ENCODE assay signal across 2 cellular contexts in genomic region chr4:1999308-1999707, GRCh38. TPM values are rescaled to one million over a fixed set of nuclear protein-coding genes. Genes with fewer than 3 reads are reported as not detected.
"Had no signal": no experiment of that assay in that cellular context is flagged by ENCODE, and none has a peak within 500 bp of the region (broad histone marks: within the 10 kb centered on the region; RNA-seq: fewer than 3 reads in every experiment).

No MANE protein-coding gene starts in this region.

RNA-seq across cellular contexts. Expression of gene NAT8L, which starts 59.8 kb away (rescaled TPM):
- total RNA-seq: foreskin keratinocyte had no signal
- polyA plus RNA-seq: immature natural killer cell had no signal
